In the genomic region with DNA sequence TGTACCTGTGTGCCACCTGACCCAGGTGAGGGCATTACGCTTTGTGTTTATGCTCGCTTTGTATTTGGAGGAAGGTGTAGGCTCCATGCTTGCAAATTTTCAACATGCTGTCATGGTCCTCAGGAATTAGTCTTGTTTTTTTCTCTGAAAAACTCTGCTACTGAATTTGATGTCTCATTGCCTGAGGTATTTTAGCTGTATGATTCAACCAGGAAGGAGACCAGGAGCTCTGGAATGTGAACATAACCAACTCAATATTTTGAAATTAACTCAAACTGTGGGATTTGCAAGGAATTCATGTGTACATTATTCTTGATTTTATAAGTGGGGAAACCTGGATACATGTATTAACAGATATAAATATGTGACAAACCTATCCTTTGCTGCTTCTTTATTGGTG, we compare ENCODE assay signal across 1 cellular context.
TF ChIP-seq lines count a peak whose summit lies in the region.

No MANE protein-coding gene starts in this region.

TF ChIP-seq in SK-N-SH treated with all-trans-retinoic acid at 6 μM for 48 hours, 23 proteins besides CTCF, POLR2A, EP300 and RAD21 (continued from another document):
- TF ChIP-seq, protein P1, sequence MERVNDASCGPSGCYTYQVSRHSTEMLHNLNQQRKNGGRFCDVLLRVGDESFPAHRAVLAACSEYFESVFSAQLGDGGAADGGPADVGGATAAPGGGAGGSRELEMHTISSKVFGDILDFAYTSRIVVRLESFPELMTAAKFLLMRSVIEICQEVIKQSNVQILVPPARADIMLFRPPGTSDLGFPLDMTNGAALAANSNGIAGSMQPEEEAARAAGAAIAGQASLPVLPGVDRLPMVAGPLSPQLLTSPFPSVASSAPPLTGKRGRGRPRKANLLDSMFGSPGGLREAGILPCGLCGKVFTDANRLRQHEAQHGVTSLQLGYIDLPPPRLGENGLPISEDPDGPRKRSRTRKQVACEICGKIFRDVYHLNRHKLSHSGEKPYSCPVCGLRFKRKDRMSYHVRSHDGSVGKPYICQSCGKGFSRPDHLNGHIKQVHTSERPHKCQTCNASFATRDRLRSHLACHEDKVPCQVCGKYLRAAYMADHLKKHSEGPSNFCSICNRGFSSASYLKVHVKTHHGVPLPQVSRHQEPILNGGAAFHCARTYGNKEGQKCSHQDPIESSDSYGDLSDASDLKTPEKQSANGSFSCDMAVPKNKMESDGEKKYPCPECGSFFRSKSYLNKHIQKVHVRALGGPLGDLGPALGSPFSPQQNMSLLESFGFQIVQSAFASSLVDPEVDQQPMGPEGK (CRISPR knock-in tag; IDR thresholded peaks at IDR 0.05; ENCODE audit: borderline replicate concordance): no peak
- TF ChIP-seq PPARA (CRISPR knock-in tag; IDR thresholded peaks at IDR 0.05; ENCODE audit: borderline replicate concordance): no peak
- TF ChIP-seq, protein P2, sequence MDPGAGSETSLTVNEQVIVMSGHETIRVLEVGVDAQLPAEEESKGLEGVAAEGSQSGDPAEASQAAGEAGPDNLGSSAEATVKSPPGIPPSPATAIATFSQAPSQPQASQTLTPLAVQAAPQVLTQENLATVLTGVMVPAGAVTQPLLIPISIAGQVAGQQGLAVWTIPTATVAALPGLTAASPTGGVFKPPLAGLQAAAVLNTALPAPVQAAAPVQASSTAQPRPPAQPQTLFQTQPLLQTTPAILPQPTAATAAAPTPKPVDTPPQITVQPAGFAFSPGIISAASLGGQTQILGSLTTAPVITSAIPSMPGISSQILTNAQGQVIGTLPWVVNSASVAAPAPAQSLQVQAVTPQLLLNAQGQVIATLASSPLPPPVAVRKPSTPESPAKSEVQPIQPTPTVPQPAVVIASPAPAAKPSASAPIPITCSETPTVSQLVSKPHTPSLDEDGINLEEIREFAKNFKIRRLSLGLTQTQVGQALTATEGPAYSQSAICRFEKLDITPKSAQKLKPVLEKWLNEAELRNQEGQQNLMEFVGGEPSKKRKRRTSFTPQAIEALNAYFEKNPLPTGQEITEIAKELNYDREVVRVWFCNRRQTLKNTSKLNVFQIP (CRISPR knock-in tag; IDR thresholded peaks at IDR 0.05; ENCODE audit: borderline replicate concordance, low read depth): no peak
- no peak for TF ChIP-seq ZNF565 (CRISPR knock-in tag; conservative IDR thresholded peaks at IDR 0.05; ENCODE audit: low read depth)
- TF ChIP-seq ARNTL (CRISPR knock-in tag; IDR thresholded peaks at IDR 0.05; ENCODE audit: borderline replicate concordance, low read depth): no peak
- no peak for TF ChIP-seq ZFP30 (CRISPR knock-in tag; IDR thresholded peaks at IDR 0.05)
- no peak for TF ChIP-seq GLIS3 (CRISPR knock-in tag; IDR thresholded peaks at IDR 0.05)
- TF ChIP-seq ZFP3 (CRISPR knock-in tag; IDR thresholded peaks at IDR 0.05): no peak
- TF ChIP-seq RARB (CRISPR knock-in tag; IDR thresholded peaks at IDR 0.05): no peak
- no peak for TF ChIP-seq SNAI2 (CRISPR knock-in tag; IDR thresholded peaks at IDR 0.05)
- TF ChIP-seq ZNF70 (CRISPR knock-in tag; IDR thresholded peaks at IDR 0.05): no peak
- no peak for TF ChIP-seq ZNF8 (CRISPR knock-in tag; IDR thresholded peaks at IDR 0.05)
